ENCODE assay signal across 1 cellular context in the genomic region with DNA sequence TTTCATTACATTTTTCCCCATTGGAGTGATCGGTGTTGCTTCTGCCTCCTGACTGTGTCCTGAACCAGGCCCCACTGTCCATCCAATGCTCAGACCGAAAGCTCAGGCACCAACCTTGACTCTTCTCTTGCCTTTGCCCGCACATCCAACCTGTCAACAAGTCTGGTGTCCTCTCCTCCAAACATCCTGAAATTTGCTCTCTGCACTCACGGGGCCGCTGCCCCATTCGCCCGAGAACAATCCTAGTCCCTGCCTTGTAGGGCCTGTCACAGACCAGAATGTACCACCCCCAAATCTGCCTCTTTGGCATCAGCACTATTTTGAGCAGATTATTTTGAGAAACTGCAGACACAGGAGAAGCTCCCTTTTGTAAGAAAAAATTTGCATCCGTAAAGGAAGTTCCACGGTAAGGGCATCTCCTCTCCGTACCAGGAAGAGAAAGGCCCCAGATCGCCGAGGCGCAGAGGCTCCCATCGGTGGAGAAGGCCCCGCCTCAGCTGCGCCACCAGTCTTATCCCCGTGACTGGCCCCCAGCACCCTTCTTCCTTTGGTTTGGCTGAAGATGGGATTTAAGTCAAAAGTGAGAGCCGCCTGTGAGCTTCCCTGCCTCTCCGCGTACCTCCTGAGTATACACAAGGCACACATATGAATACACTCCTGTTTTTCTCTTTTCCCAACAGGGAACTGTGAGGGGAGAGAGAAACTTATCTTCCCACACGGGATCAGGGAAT.
TF ChIP-seq lines count a peak whose summit lies in the region.

No MANE protein-coding gene starts in this region.

TF ChIP-seq in H1, 55 proteins besides CTCF, POLR2A, EP300 and RAD21:
- TF ChIP-seq ZNF274 (IDR thresholded peaks at IDR 0.05; ENCODE audit: borderline replicate concordance, extremely low read depth, low read length): no peak
- no peak for TF ChIP-seq SIX5 (IDR thresholded peaks at IDR 0.05; ENCODE audit: low read depth, low read length)
